Comparison of ENCODE assay signal across 13 cellular contexts in the genomic region with DNA sequence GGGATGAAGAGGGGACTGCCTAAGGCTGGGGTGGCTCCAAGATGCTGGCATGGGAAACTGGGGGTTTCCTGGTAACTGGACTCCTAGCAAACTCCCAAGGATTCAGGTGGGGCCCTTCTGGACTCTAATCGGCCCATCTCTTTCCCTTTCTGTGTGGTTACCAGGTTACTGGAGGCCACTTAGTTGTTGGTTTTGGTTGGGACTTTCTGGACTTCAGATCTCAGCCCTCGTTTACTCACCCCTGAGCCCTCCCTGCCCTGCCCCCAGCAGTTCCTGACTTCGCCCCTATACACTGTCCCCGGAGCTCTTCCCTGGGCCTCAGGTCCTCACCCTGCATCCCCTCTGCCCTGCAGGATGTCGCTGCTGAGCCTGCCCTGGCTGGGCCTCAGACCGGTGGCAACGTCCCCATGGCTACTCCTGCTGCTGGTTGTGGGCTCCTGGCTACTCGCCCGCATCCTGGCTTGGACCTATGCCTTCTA. TPM values are rescaled to one million over a fixed set of nuclear protein-coding genes. Genes with fewer than 3 reads are reported as not detected.
A peak's percentile ranks its signal among the peaks of the same experiment; 100 is the strongest.
DNase-seq lines count a peak whose midpoint lies in the region; ATAC-seq, FAIRE-seq and TF ChIP-seq lines count a peak whose summit lies in the region.
"Had no signal": no experiment of that assay in that cellular context is flagged by ENCODE, and none has a peak within 500 bp of the region (broad histone marks: within the 10 kb centered on the region; RNA-seq: fewer than 3 reads in every experiment).

No MANE protein-coding gene starts in this region.

- no peak for TF ChIP-seq POLR2A in esophagus muscularis mucosa (IDR thresholded peaks at IDR 0.05; ENCODE audit: low read depth)
- TF ChIP-seq POLR2A in GM18505 (IDR thresholded peaks at IDR 0.05; ENCODE audit: borderline replicate concordance, extremely low read depth, insufficient read depth, insufficient read length): no peak

- in situ Hi-C loops in Panc1 (cut with HindIII; ENCODE audit: low pct_unique_long_range_greater_than_20kb, low sequenced_read_pairs): no loop called here

- H3K27me3 ChIP-seq in Panc1 (ENCODE audit: control insufficient read depth, insufficient read depth, low read length) (no peaks in the 10 kb centered on the region), esophagus muscularis mucosa (peaks cover 0 to 5% (median 0%) of the 10 kb centered on the region in 4 donors), pancreas (no peaks in the 10 kb centered on the region)

- TF ChIP-seq EP300 in esophagus muscularis mucosa (IDR thresholded peaks at IDR 0.05): no peak

- BruUV-seq in Panc1 (replicated peaks; lab: Mats Ljungman, UMichigan): no TSS peak

- 35% methylated on average over 8 of the region's 9 CpGs for whole genome bisulfite sequencing in esophagus muscularis mucosa
- 32 to 36% methylated on average over 9 of the region's 9 CpGs for WGBS in pancreas, 2 donors

- POLR2A ChIA-PET in Panc1 (lab: Charles Lee): no interaction called here

- DNase-seq in A172 (ENCODE audit: low spot score): peak; percentile 59
- DNase-seq in Panc1 (ENCODE audit: low read depth, low spot score): no peak
- no peak for DNase-seq in esophagus muscularis mucosa (ENCODE audit: extremely low spot score)
- peak in 1 of 6 donors; percentile 55 for DNase-seq in pancreas
- no peak for DNase-seq in H4 (ENCODE audit: low spot score)
- DNase-seq in NCI-H2081 (lab: John Stamatoyannopoulos, UW): no peak
- DNase-seq in inferior parietal cortex (ENCODE audit: extremely low spot score): no peak
- DNase-seq: activated CD4-positive, alpha-beta T cell treated with anti-CD3 and anti-CD28 coated beads, Interleukin-2, amount 50 U/mL, for 4 hours had no signal

- ATAC-seq in Panc1: peak; percentile 73
- ATAC-seq in pancreas: peak in 3 of 4 donors; percentile 45 to 57 (median 51)
- no peak for ATAC-seq in GM18505 (IDR thresholded peaks at IDR 0.05; ENCODE audit: unreplicated experiment)

- H3K27ac ChIP-seq in Panc1 (ENCODE audit: low read length) (no peak overlapping the region), esophagus muscularis mucosa (replicated peaks in 1 of 4) (peak overlapping the region; percentile 53 to 66 (median 58)), pancreas (no peak overlapping the region)
- H3K27ac ChIP-seq: parathyroid adenoma had no signal

- H3K4me1 ChIP-seq in Panc1 (ENCODE audit: control insufficient read depth, insufficient read depth, low read length): no peaks in the 10 kb centered on the region
- H3K4me1 ChIP-seq in esophagus muscularis mucosa: peaks cover 14 to 19% (median 17%) of the 10 kb centered on the region in 4 donors
- no peaks in the 10 kb centered on the region for H3K4me1 ChIP-seq in pancreas
- H3K4me1 ChIP-seq: parathyroid adenoma had no signal

- intact Hi-C loops in Panc1 (cut with micrococcal nuclease; ENCODE audit: unreplicated experiment) (no loop called here), esophagus muscularis mucosa (cut with DNase I) (no loop called here), pancreas (cut with DNase I) (no loop called here)

- H3K4me3 ChIP-seq in Panc1 (ENCODE audit: low read depth in 2 of 2, low read length in 2 of 2) (no peak overlapping the region), esophagus muscularis mucosa (peak overlapping the region; percentile 2 to 32 (median 12)), pancreas (no peak overlapping the region)
- H3K4me3 ChIP-seq: lung had no signal

- TF ChIP-seq CTCF in Panc1 (IDR thresholded peaks at IDR 0.05) (no peak), esophagus muscularis mucosa (IDR thresholded peaks at IDR 0.05) (no peak), pancreas (IDR thresholded peaks at IDR 0.05) (no peak)

- H3K9me3 ChIP-seq in Panc1 (ENCODE audit: control insufficient read depth, insufficient read depth, low read depth, low read length) (no peaks in the 10 kb centered on the region), esophagus muscularis mucosa (no peaks in the 10 kb centered on the region), pancreas (no peaks in the 10 kb centered on the region)

- H3K36me3 ChIP-seq in Panc1 (ENCODE audit: control insufficient read depth, insufficient read depth, low read length) (no peaks in the 10 kb centered on the region), esophagus muscularis mucosa (no peaks in the 10 kb centered on the region), pancreas (no peaks in the 10 kb centered on the region)

- no peak for FAIRE-seq in pancreas (lab: Jason Lieb, UNC)

- CTCF ChIA-PET in Panc1 (lab: Charles Lee): no interaction called here

RNA-seq across cellular contexts. Expression of a gene that starts 0.3 kb away (rescaled TPM):
- total RNA-seq in A172 (2014; rRNA removed; shearing (Covaris generic)): 1.3 and 1.6 TPM in 2 replicates
- 1.7 TPM for total RNA-seq in Panc1 (2021; ENCODE audit: unreplicated experiment)
- polyA plus RNA-seq in Panc1 (2012; ENCODE audit: insufficient read length): 0.80 TPM
- 1 to 10 TPM; 3.5 to 4.2 (median 3.7) TPM for total RNA-seq in esophagus muscularis mucosa
- 1 to 10 TPM in 1 of 6 donors, under 1 TPM in 5; 0.28 to 2.0 (median 0.63) TPM for total RNA-seq in pancreas
- polyA plus RNA-seq in pancreas: 1 to 10 TPM; 3.4 to 6.1 TPM
- total RNA-seq in H4 (2014; rRNA removed; shearing (Covaris generic)): 3.6 and 6.3 TPM in 2 replicates
- total RNA-seq: dermis microvascular lymphatic vessel endothelial cell, SK-MEL-5 had no signal

RNA-seq across cellular contexts. Expression of a gene that starts 32.5 kb away (rescaled TPM):
- 1.4 and 3.3 TPM in 2 replicates for total RNA-seq in A172 (2014; rRNA removed; shearing (Covaris generic))
- total RNA-seq in Panc1 (2021; ENCODE audit: unreplicated experiment) (0.10 TPM), esophagus muscularis mucosa (under 1 TPM in 2 of 4 donors, not detected in 2; 0.06 to 0.66 TPM), pancreas (1 to 10 TPM in 1 of 6 donors, under 1 TPM in 5; 0.25 to 1.1 (median 0.47) TPM)
- not detected for polyA plus RNA-seq in Panc1 (2012; ENCODE audit: insufficient read length)
- polyA plus RNA-seq in pancreas: 1 to 10 TPM in 1 of 2 donors, under 1 TPM in 1; 0.23 to 1.8 TPM
- total RNA-seq in H4 (2014; rRNA removed; shearing (Covaris generic)): 0.08 and 0.17 TPM in 2 replicates
- total RNA-seq: dermis microvascular lymphatic vessel endothelial cell, SK-MEL-5 had no signal

RNA-seq across cellular contexts. Expression of a gene that starts 54.6 kb away (rescaled TPM):
- not detected in 2 replicates for total RNA-seq in A172 (2014; rRNA removed; shearing (Covaris generic))
- total RNA-seq in Panc1 (2021; ENCODE audit: unreplicated experiment) (not detected), esophagus muscularis mucosa (not detected), pancreas (not detected)
- not detected for polyA plus RNA-seq in Panc1 (2012; ENCODE audit: insufficient read length)
- not detected for polyA plus RNA-seq in pancreas
- not detected in 2 replicates for total RNA-seq in H4 (2014; rRNA removed; shearing (Covaris generic))
- total RNA-seq: dermis microvascular lymphatic vessel endothelial cell, lung, SK-MEL-5 had no signal
- polyA plus RNA-seq: lung had no signal

RNA-seq across cellular contexts. Expression of a gene that starts 58.2 kb away (rescaled TPM):
- total RNA-seq in A172 (2014; rRNA removed; shearing (Covaris generic)): not detected in 2 replicates
- total RNA-seq in Panc1 (2021; ENCODE audit: unreplicated experiment) (not detected), esophagus muscularis mucosa (not detected), pancreas (not detected)
- not detected for polyA plus RNA-seq in Panc1 (2012; ENCODE audit: insufficient read length)
- not detected for polyA plus RNA-seq in pancreas
- total RNA-seq in H4 (2014; rRNA removed; shearing (Covaris generic)): not detected in 2 replicates
- total RNA-seq: dermis microvascular lymphatic vessel endothelial cell, lung, SK-MEL-5 had no signal
- polyA plus RNA-seq: lung had no signal

Comparison
In these comparisons a context has a peak if more than half of its experiments do, and no peak if none do; other contexts are left out.
1. H3K27ac ChIP-seq: peak in esophagus muscularis mucosa (4 of 4); none in Panc1 (single experiment) and pancreas (0 of 4).
2. H3K4me3 ChIP-seq: peak in esophagus muscularis mucosa (4 of 4); none in Panc1 (0 of 2) and pancreas (0 of 4).